ENCODE assay signal across 1 cellular context in the genomic region with DNA sequence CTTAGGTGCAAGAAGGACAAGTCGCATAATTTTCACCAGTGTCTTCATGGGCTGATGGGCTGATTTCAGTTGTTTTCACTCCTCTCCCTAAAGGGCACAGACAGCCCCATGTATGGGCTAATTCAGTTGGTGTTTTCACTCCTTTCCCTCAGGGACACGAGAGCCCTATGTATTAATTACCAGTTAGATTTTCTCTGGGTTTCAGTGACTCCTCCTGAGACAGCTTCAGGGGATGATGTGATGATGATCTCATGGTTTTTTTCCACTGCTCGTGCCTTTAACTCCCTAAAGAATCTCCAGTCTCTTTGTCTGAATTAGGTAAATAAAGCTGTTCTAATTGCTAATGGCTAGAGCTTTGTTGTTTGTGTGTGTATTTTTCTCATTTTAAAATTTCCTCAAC.
TF ChIP-seq lines count a peak whose summit lies in the region.

No MANE protein-coding gene starts in this region.

TF ChIP-seq in K562, 482 proteins besides CTCF, POLR2A, EP300 and RAD21:
- TF ChIP-seq, protein P1, sequence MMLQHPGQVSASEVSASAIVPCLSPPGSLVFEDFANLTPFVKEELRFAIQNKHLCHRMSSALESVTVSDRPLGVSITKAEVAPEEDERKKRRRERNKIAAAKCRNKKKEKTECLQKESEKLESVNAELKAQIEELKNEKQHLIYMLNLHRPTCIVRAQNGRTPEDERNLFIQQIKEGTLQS (IDR thresholded peaks at IDR 0.05), result peak; percentile 33; the same call in 1 of the 2 replicates
- TF ChIP-seq, protein P1 (CRISPR knock-in tag; conservative IDR thresholded peaks at IDR 0.05), result no peak
- no peak for TF ChIP-seq NFRKB (IDR thresholded peaks at IDR 0.05; ENCODE audit: low read depth)
